In genomic region chr10:129628823-129629222, GRCh38 we compare ENCODE assay signal across 15 cellular contexts.
A peak's percentile ranks its signal among the peaks of the same experiment; 100 is the strongest.
DNase-seq lines count a peak whose midpoint lies in the region; ATAC-seq and TF ChIP-seq lines count a peak whose summit lies in the region.
"Had no signal": no experiment of that assay in that cellular context is flagged by ENCODE, and none has a peak within 500 bp of the region (broad histone marks: within the 10 kb centered on the region; RNA-seq: fewer than 3 reads in every experiment).

No MANE protein-coding gene starts in this region.

- 61 to 70% (median 67%) methylated on average over 9 of the region's 9 CpGs for WGBS in heart left ventricle, 4 donors
- no CpG with 5 or more reads among the region's 9 CpGs for WGBS in neuronal stem cell (ENCODE audit: extremely low coverage in 2 of 2, insufficient read length in 2 of 2, insufficient replicate concordance in 1 of 2), 2 donors
- 85% methylated on average over 9 of the region's 9 CpGs for WGBS in suprapubic skin

- no peak overlapping the region for H2BK15ac ChIP-seq in neuronal stem cell (ENCODE audit: low read length)

- no peaks in the 10 kb centered on the region for H3K79me1 ChIP-seq in neuronal stem cell (ENCODE audit: low read depth, low read length)

- TF ChIP-seq CTCF in heart left ventricle (IDR thresholded peaks at IDR 0.05) (no peak), coronary artery (IDR thresholded peaks at IDR 0.05) (no peak), suprapubic skin (IDR thresholded peaks at IDR 0.05) (no peak)

- H3K36me3 ChIP-seq in heart left ventricle (no peaks in the 10 kb centered on the region), neuronal stem cell (replicated peaks in 1 of 2; ENCODE audit: control insufficient read depth in 2 of 2, insufficient read depth in 2 of 2, low read length in 2 of 2) (peaks cover 0 to 1% of the 10 kb centered on the region in 2 donors), suprapubic skin (no peaks in the 10 kb centered on the region)
- H3K36me3 ChIP-seq in BLaER1 treated with 17β-estradiol and CSF1 and Interleukin-3, amounts not matched to agents 10 nM and 100 nM, result peaks cover 0 to 46% (median 16%) of the 10 kb centered on the region in 11 experiments; a peak in 14 of 22 replicates
- H3K36me3 ChIP-seq: HAP-1 had no signal

- intact Hi-C loops in heart left ventricle (cut with DNase I), result loop anchor here in 2 of 10 donors (10.0 kb wide), 2 partner anchors 164 to 336 kb away; partner anchors contain the start of genes EBF3 (in 1 of the 2) and MGMT (in 1 of the 2)
- intact Hi-C loops in Right ventricle myocardium inferior (cut with DNase I), result loop anchor here (10.0 kb wide), 1 partner anchor 594 kb away; no protein-coding TSS in a partner anchor

- no peak for TF ChIP-seq EP300 in suprapubic skin (IDR thresholded peaks at IDR 0.05)

- no peak overlapping the region for H2BK12ac ChIP-seq in neuronal stem cell (ENCODE audit: low read length)

- no peak overlapping the region for H3K18ac ChIP-seq in neuronal stem cell (ENCODE audit: low read length)

- H3K9me3 ChIP-seq in heart left ventricle (peaks cover 0 to 4% (median 0%) of the 10 kb centered on the region in 12 donors), neuronal stem cell (replicated peaks in 1 of 2; ENCODE audit: control insufficient read depth in 2 of 2, insufficient read depth in 1 of 2, low read depth in 1 of 2, low read length in 2 of 2) (peaks cover 0 to 2% of the 10 kb centered on the region in 2 donors), suprapubic skin (no peaks in the 10 kb centered on the region)
- H3K9me3 ChIP-seq in BLaER1 treated with 17β-estradiol and CSF1 and Interleukin-3, amounts not matched to agents 10 nM and 100 nM (replicated peaks in 1 of 11), result peaks cover 23 to 58% (median 53%) of the 10 kb centered on the region in 11 experiments
- H3K9me3 ChIP-seq: HAP-1 had no signal

- no peak overlapping the region for H3K23ac ChIP-seq in neuronal stem cell (ENCODE audit: low read depth, low read length, poor library complexity)

- no peak overlapping the region for H3K4ac ChIP-seq in neuronal stem cell (ENCODE audit: low read length)

- H3K4me3 ChIP-seq in heart left ventricle (no peak overlapping the region), coronary artery (no peak overlapping the region), neuronal stem cell (ENCODE audit: low read length in 2 of 2) (no peak overlapping the region), suprapubic skin (no peak overlapping the region)
- H3K4me3 ChIP-seq in BLaER1 treated with 17β-estradiol and CSF1 and Interleukin-3, amounts not matched to agents 10 nM and 100 nM, result peak overlapping the region in 3 of 10 experiments; percentile 10 to 38 (median 24); a peak in 3 of 20 replicates
- H3K4me3 ChIP-seq: GM23248, HAP-1 had no signal

- peak overlapping the region; percentile 33 for H2BK120ac ChIP-seq in neuronal stem cell (ENCODE audit: low read depth, low read length)

- ATAC-seq in heart left ventricle (peak; percentile 46 to 86 (median 52)), Right ventricle myocardium inferior (no peak)

- H3K4me1 ChIP-seq in heart left ventricle (peaks cover 0 to 28% (median 16%) of the 10 kb centered on the region in 12 donors), neuronal stem cell (ENCODE audit: control insufficient read depth in 2 of 2, insufficient read depth in 1 of 2, low read depth in 1 of 2, low read length in 2 of 2) (peaks cover 0 to 5% of the 10 kb centered on the region in 2 donors), suprapubic skin (peaks cover 10% of the 10 kb centered on the region)
- peaks cover 27 to 53% (median 44%) of the 10 kb centered on the region in 10 experiments for H3K4me1 ChIP-seq in BLaER1 treated with 17β-estradiol and CSF1 and Interleukin-3, amounts not matched to agents 10 nM and 100 nM
- H3K4me1 ChIP-seq: HAP-1 had no signal

- H4K8ac ChIP-seq in neuronal stem cell (ENCODE audit: low read depth, low read length), result no peak overlapping the region

- TF ChIP-seq POLR2A in heart left ventricle (IDR thresholded peaks at IDR 0.05) (no peak), suprapubic skin (IDR thresholded peaks at IDR 0.05) (no peak)

- H3K4me2 ChIP-seq in BLaER1 treated with 17β-estradiol and CSF1 and Interleukin-3, amounts not matched to agents 10 nM and 100 nM, result peak overlapping the region; percentile 67 to 94 (median 84)
- H3K4me2 ChIP-seq in neuronal stem cell (ENCODE audit: insufficient read depth, low read length, poor library complexity, severe bottlenecking), result no peak overlapping the region

- no peak overlapping the region for H2AFZ ChIP-seq in neuronal stem cell (ENCODE audit: low read length)
- H2AFZ ChIP-seq: GM23248 had no signal

- H3K27me3 ChIP-seq in heart left ventricle, result no peaks in the 10 kb centered on the region
- H3K27me3 ChIP-seq in BLaER1 treated with 17β-estradiol and CSF1 and Interleukin-3, amounts not matched to agents 10 nM and 100 nM, result no peaks in the 10 kb centered on the region
- H3K27me3 ChIP-seq in neuronal stem cell (ENCODE audit: control insufficient read depth in 3 of 3, insufficient read depth in 3 of 3, low read depth in 1 of 3, low read length in 3 of 3), result no peaks in the 10 kb centered on the region
- no peaks in the 10 kb centered on the region for H3K27me3 ChIP-seq in suprapubic skin

- no peak overlapping the region for H2BK5ac ChIP-seq in neuronal stem cell (ENCODE audit: low read length)

- no peaks in the 10 kb centered on the region for H4K20me1 ChIP-seq in BLaER1 treated with 17β-estradiol and CSF1 and Interleukin-3, amounts not matched to agents 10 nM and 100 nM

- H2AK5ac ChIP-seq in neuronal stem cell (ENCODE audit: low read depth, low read length), result no peak overlapping the region

- H3K14ac ChIP-seq in neuronal stem cell (ENCODE audit: low read length), result no peak overlapping the region

- H4K91ac ChIP-seq in neuronal stem cell (ENCODE audit: low read depth, low read length, poor library complexity), result no peak overlapping the region

- 0 out of 22 replicates have a peak overlapping the region, but pooled peaks of 3 of the 11 experiments have one; percentile 3 to 71 (median 13) for H3K9ac ChIP-seq in BLaER1 treated with 17β-estradiol and CSF1 and Interleukin-3, amounts not matched to agents 10 nM and 100 nM
- H3K9ac ChIP-seq in neuronal stem cell (ENCODE audit: low read depth, low read length, poor library complexity), result no peak overlapping the region
- H3K9ac ChIP-seq: GM23248 had no signal

- peak in 3 of 5 donors; percentile 23 to 47 (median 37) for DNase-seq in heart left ventricle
- DNase-seq in Right ventricle myocardium inferior (ENCODE audit: missing footprints), result no peak
- peak; percentile 35 for DNase-seq in coronary artery (ENCODE audit: low spot score)
- DNase-seq in neuronal stem cell (ENCODE audit: low spot score), result no peak
- DNase-seq in NCI-H2029 (lab: John Stamatoyannopoulos, UW), result no peak
- DNase-seq in stimulated activated CD4-positive, alpha-beta T cell treated with anti-CD3 and anti-CD28 coated beads, Interleukin-1b, Interleukin-23, amount 100 ng/mL, for 48 hours, result no peak
- no peak for DNase-seq in suprapubic skin (ENCODE audit: low spot score in 2 of 2)
- DNase-seq: CD4-positive, alpha-beta memory T cell; DMS79; EL; GM23248 had no signal

- H3K27ac ChIP-seq in heart left ventricle (no peak overlapping the region), coronary artery (no peak overlapping the region), neuronal stem cell (replicated peaks; ENCODE audit: low read length) (no peak overlapping the region), suprapubic skin (no peak overlapping the region)
- H3K27ac ChIP-seq in BLaER1 treated with 17β-estradiol and CSF1 and Interleukin-3, amounts not matched to agents 10 nM and 100 nM, result peak overlapping the region in 7 of 11 experiments; percentile 11 to 85 (median 82); a peak in 12 of 22 replicates
- H3K27ac ChIP-seq: 22Rv1, C4-2B, GM23248 had no signal

Comparison
In these comparisons a context has a peak if more than half of its experiments do, and no peak if none do; other contexts are left out.
1. DNase-seq: peak in heart left ventricle (3 of 5) and coronary artery (single experiment); none in Right ventricle myocardium inferior (single experiment), neuronal stem cell (single experiment), NCI-H2029 (single experiment), stimulated activated CD4-positive, alpha-beta T cell treated with anti-CD3 and anti-CD28 coated beads, Interleukin-1b, Interleukin-23, amount 100 ng/mL, for 48 hours (single experiment) and suprapubic skin (0 of 2).
2. H3K27ac ChIP-seq: peak in BLaER1 treated with 17β-estradiol and CSF1 and Interleukin-3, amounts not matched to agents 10 nM and 100 nM (7 of 11); none in heart left ventricle (0 of 12), coronary artery (0 of 2), neuronal stem cell (single experiment) and suprapubic skin (single experiment).